9 cellular contexts compared by ENCODE assay signal in the genomic region with DNA sequence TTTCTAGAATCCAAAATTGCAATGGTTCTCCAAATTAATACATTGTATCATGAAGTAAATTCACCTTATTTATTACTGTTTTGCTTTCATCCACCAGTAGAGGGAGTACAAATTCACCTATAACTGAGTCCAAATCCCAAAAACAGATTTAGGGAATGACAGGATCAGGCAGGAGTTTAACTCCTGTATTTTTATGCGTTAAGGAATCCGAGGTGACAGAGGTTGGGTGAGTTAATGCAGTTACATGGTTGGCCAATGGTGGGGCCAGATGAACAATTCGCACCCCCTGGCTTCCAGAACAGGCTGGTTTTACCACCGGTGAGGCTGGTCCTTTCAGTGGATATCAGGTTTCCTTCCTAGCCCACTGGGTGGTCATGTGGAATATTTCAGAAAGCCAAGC.
DNase-seq lines count a peak whose midpoint lies in the region; ATAC-seq and TF ChIP-seq lines count a peak whose summit lies in the region.
"Had no signal": no experiment of that assay in that cellular context is flagged by ENCODE, and none has a peak within 500 bp of the region (broad histone marks: within the 10 kb centered on the region; RNA-seq: fewer than 3 reads in every experiment).

No MANE protein-coding gene starts in this region.

- DNase-seq in NCI-H2196 (lab: John Stamatoyannopoulos, UW; ENCODE audit: unreplicated experiment), result peak; percentile 0
- no peak for DNase-seq in NCI-H2196 treated with DMSO at 0.1 percent for 48 hours (lab: John Stamatoyannopoulos, UW; ENCODE audit: unreplicated experiment)
- no peak for DNase-seq in Peyer's patch
- peak; percentile 2 for DNase-seq in fibroblast of the conjunctiva (ENCODE audit: low read depth)
- DNase-seq in stomach, result no peak
- DNase-seq in posterior cingulate gyrus, result no peak
- DNase-seq: naive B cell had no signal

- WGBS in stomach, 5 donors, result 4 to 19% (median 10%) methylated on average over 4 of the region's 4 CpGs

- intact Hi-C loops in stomach (cut with DNase I; ENCODE audit: low total_unique reads) (no loop called here), posterior cingulate gyrus (cut with DNase I) (loop anchor here (5.0 kb wide), 1 partner anchor 114 kb away; no protein-coding TSS in a partner anchor)

- TF ChIP-seq POLR2A in Peyer's patch (IDR thresholded peaks at IDR 0.05) (no peak), stomach (IDR thresholded peaks at IDR 0.05) (no peak)

- ATAC-seq in HG02610 (IDR thresholded peaks at IDR 0.05; ENCODE audit: unreplicated experiment), result no peak
- ATAC-seq in HG03565 (IDR thresholded peaks at IDR 0.05; ENCODE audit: unreplicated experiment), result no peak

- H3K9me3 ChIP-seq in Peyer's patch (no peaks in the 10 kb centered on the region), stomach (no peaks in the 10 kb centered on the region)

- TF ChIP-seq CTCF in Peyer's patch (IDR thresholded peaks at IDR 0.05), result peak in 5 of 6 experiments; percentile 2 to 49 (median 42)
- peak in 5 of 7 experiments; percentile 17 to 40 (median 31) for TF ChIP-seq CTCF in stomach (IDR thresholded peaks at IDR 0.05)

- no peaks in the 10 kb centered on the region for H3K27me3 ChIP-seq in Peyer's patch
- H3K27me3 ChIP-seq in stomach, result peaks cover 0 to 9% (median 0%) of the 10 kb centered on the region in 3 donors

- H3K4me3 ChIP-seq in Peyer's patch (no peak overlapping the region), stomach (no peak overlapping the region)

- H3K27ac ChIP-seq in Peyer's patch (no peak overlapping the region), stomach (no peak overlapping the region)

- H3K4me1 ChIP-seq in Peyer's patch, result no peaks in the 10 kb centered on the region
- no peaks in the 10 kb centered on the region for H3K4me1 ChIP-seq in stomach

- TF ChIP-seq EP300 in stomach (IDR thresholded peaks at IDR 0.05), result no peak

- H3K36me3 ChIP-seq in Peyer's patch (no peaks in the 10 kb centered on the region), stomach (no peaks in the 10 kb centered on the region)

Comparison
In these comparisons a context has a peak if more than half of its experiments do, and no peak if none do; other contexts are left out.
1. DNase-seq: peak in NCI-H2196 (single experiment) and fibroblast of the conjunctiva (single experiment); none in NCI-H2196 treated with DMSO at 0.1 percent for 48 hours (single experiment), Peyer's patch (0 of 3), stomach (single experiment) and posterior cingulate gyrus (0 of 10).